8 cellular contexts compared by ENCODE assay signal in genomic region chr19:34999498-35000337, GRCh38. TPM values are rescaled to one million over a fixed set of nuclear protein-coding genes. Genes with fewer than 3 reads are reported as not detected.
DNase-seq lines count a peak whose midpoint lies in the region; ATAC-seq lines count a peak whose summit lies in the region.

TSS of gene GRAMD1A (plus strand) at chr19:35000323. CDS start at chr19:35000479, 156 bp downstream.

- H3K9me3 Mint-ChIP-seq in activated naive CD4-positive, alpha-beta T cell treated with anti-CD3 and anti-CD28 coated beads, Interleukin-2, amount 10 ng/mL, durations not matched to agents 7 days and 5 days, result no peaks in the 10 kb centered on the region

- CTCF ChIA-PET in activated naive CD4-positive, alpha-beta T cell treated with anti-CD3 and anti-CD28 coated beads, Interleukin-2, amount 10 ng/mL, durations not matched to agents 7 days and 5 days (lab: Charles Lee), result interaction anchor here (1.7 to 3.0 kb wide), 3 partner anchors 14 to 26 kb away, joined by 4 to 15 read pairs (median 8); no protein-coding TSS in a partner anchor

- H3K27me3 Mint-ChIP-seq in activated naive CD4-positive, alpha-beta T cell treated with anti-CD3 and anti-CD28 coated beads, Interleukin-2, amount 10 ng/mL, durations not matched to agents 7 days and 5 days, result no peaks in the 10 kb centered on the region

- ATAC-seq in GM21447 (IDR thresholded peaks at IDR 0.05; ENCODE audit: unreplicated experiment), result peak; percentile 52

- DNase-seq in COLO829 (ENCODE audit: low spot score) (peak; percentile 90), Kasumi-1 (lab: John Stamatoyannopoulos, UW) (peak; percentile 81 to 82), SK-MEL-5 (ENCODE audit: low read depth, low spot score) (peak; percentile 68), germinal center (ENCODE audit: low spot score) (peak; percentile 90), occipital lobe (lab: John Stamatoyannopoulos, UW) (peak; percentile 75)
- DNase-seq in activated naive CD4-positive, alpha-beta T cell treated with anti-CD3 and anti-CD28 coated beads, Interleukin-2, amount 10 ng/mL, durations not matched to agents 7 days and 5 days, result peak; percentile 83

- H3K27ac ChIP-seq in temporal lobe (ENCODE audit: low read depth, low read length), result peak within 1 kb of the TSS; percentile 93

- peak within 1 kb of the TSS; percentile 94 for H3K4me3 Mint-ChIP-seq in activated naive CD4-positive, alpha-beta T cell treated with anti-CD3 and anti-CD28 coated beads, Interleukin-2, amount 10 ng/mL, durations not matched to agents 7 days and 5 days

- H3K27ac Mint-ChIP-seq in activated naive CD4-positive, alpha-beta T cell treated with anti-CD3 and anti-CD28 coated beads, Interleukin-2, amount 10 ng/mL, durations not matched to agents 7 days and 5 days, result peak within 1 kb of the TSS; percentile 95

- in situ Hi-C loops in SK-MEL-5 (cut with HindIII; ENCODE audit: low pct_unique_long_range_greater_than_20kb, low sequenced_read_pairs), result no loop called here

- peaks cover 37% of the 10 kb centered on the region for H3K36me3 Mint-ChIP-seq in activated naive CD4-positive, alpha-beta T cell treated with anti-CD3 and anti-CD28 coated beads, Interleukin-2, amount 10 ng/mL, durations not matched to agents 7 days and 5 days

- peaks cover 77% of the 10 kb centered on the region for H3K4me1 Mint-ChIP-seq in activated naive CD4-positive, alpha-beta T cell treated with anti-CD3 and anti-CD28 coated beads, Interleukin-2, amount 10 ng/mL, durations not matched to agents 7 days and 5 days

RNA-seq across cellular contexts. Expression of gene GRAMD1A, which starts in this region (rescaled TPM):
- total RNA-seq in SK-MEL-5 (2014; rRNA removed; shearing (Covaris generic)), result 18.8 and 20.6 TPM in 2 replicates
- 80.2 and 93.1 TPM in 2 replicates for polyA plus RNA-seq in SK-MEL-5 (2015; cell fraction: cytosol; rRNA removed)
- polyA plus RNA-seq in SK-MEL-5 (2015; cell fraction: nucleus; rRNA removed), result 71.9 and 92.5 TPM in 2 replicates
- total RNA-seq in occipital lobe (29.6 TPM), temporal lobe (36.1 TPM)

Comparison
In these comparisons a context has a peak if more than half of its experiments do, and no peak if none do; other contexts are left out.
1. Peak in every context shown above with its lines: DNase-seq, ATAC-seq and H3K27ac ChIP-seq.